7 cellular contexts compared by ENCODE assay signal in genomic region chr17:71975331-71975801, GRCh38.
DNase-seq lines count a peak whose midpoint lies in the region; ATAC-seq, FAIRE-seq and TF ChIP-seq lines count a peak whose summit lies in the region.

No MANE protein-coding gene starts in this region.

- H3K23ac ChIP-seq in H1 (ENCODE audit: insufficient read length) (no peak overlapping the region), mesendoderm (ENCODE audit: low read length) (no peak overlapping the region)

- H4K8ac ChIP-seq in H1 (ENCODE audit: extremely low read depth, insufficient read depth, low read length) (peak overlapping the region; percentile 9; the same call in 1 of the 2 replicates), mesendoderm (ENCODE audit: low read depth, low read length) (no peak overlapping the region)

- H3K79me1 ChIP-seq in H1 (ENCODE audit: low read depth, low read length), result no peaks in the 10 kb centered on the region
- no peaks in the 10 kb centered on the region for H3K79me1 ChIP-seq in mesendoderm (ENCODE audit: low read length)

- CTCF ChIA-PET in H1 (lab: Charles Lee; ENCODE audit: partially characterized antibody), result interaction anchor here (1.1 kb wide), 1 partner anchor 144 kb away, joined by 3 read pairs; no protein-coding TSS in a partner anchor

- no peak overlapping the region for H3K4me3 ChIP-seq in MM.1S (ENCODE audit: low read length)
- H3K4me3 ChIP-seq in H1 (ENCODE audit: extremely low read depth in 1 of 4, insufficient read depth in 2 of 4, low read depth in 3 of 4, low read length in 4 of 4), result no peak overlapping the region
- H3K4me3 ChIP-seq in mesendoderm (ENCODE audit: low read length), result no peak overlapping the region
- peak overlapping the region; percentile 38 for H3K4me3 ChIP-seq in urinary bladder (ENCODE audit: low read depth, low read length)
- H3K4me3 ChIP-seq in WERI-Rb-1 (ENCODE audit: low read depth, low read length), result no peak overlapping the region

- no peak overlapping the region for H2BK15ac ChIP-seq in H1 (ENCODE audit: low read length)
- no peak overlapping the region for H2BK15ac ChIP-seq in mesendoderm (replicated peaks; ENCODE audit: low read depth)

- no peaks in the 10 kb centered on the region for H3K9me2 ChIP-seq in MM.1S (replicated peaks; ENCODE audit: insufficient read depth, low read length)

- H4K5ac ChIP-seq in H1 (ENCODE audit: insufficient read length, low read depth, low read length) (no peak overlapping the region), mesendoderm (ENCODE audit: low read length) (no peak overlapping the region)

- no peak for TF ChIP-seq EP300 in H1 (IDR thresholded peaks at IDR 0.05; ENCODE audit: borderline replicate concordance in 1 of 2, low read depth in 2 of 2, low read length in 2 of 2)

- H3K9ac ChIP-seq in MM.1S (ENCODE audit: low read length) (no peak overlapping the region), H1 (replicated peaks in 1 of 4; ENCODE audit: extremely low read depth in 1 of 4, low read depth in 3 of 4, low read length in 3 of 4) (no peak overlapping the region), mesendoderm (ENCODE audit: low read length) (no peak overlapping the region)

- H3K36me3 ChIP-seq in MM.1S (replicated peaks; ENCODE audit: insufficient read depth, low read length) (no peaks in the 10 kb centered on the region), H1 (ENCODE audit: control insufficient read depth in 2 of 4, insufficient read depth in 4 of 4, low read length in 3 of 4) (no peaks in the 10 kb centered on the region), mesendoderm (ENCODE audit: control insufficient read depth, insufficient read depth, low read length) (no peaks in the 10 kb centered on the region), urinary bladder (ENCODE audit: insufficient read depth) (no peaks in the 10 kb centered on the region), WERI-Rb-1 (no peaks in the 10 kb centered on the region)

- TF ChIP-seq RAD21 in H1 (IDR thresholded peaks at IDR 0.05 in 1 of 2, conservative IDR thresholded peaks at IDR 0.05 in 1 of 2; ENCODE audit: low read depth in 2 of 2, low read length in 2 of 2), result no peak

- no peak overlapping the region for H2BK5ac ChIP-seq in H1 (ENCODE audit: low read depth, low read length)
- no peak overlapping the region for H2BK5ac ChIP-seq in mesendoderm (ENCODE audit: low read length)

- H2BK12ac ChIP-seq in H1 (ENCODE audit: low read depth, low read length), result no peak overlapping the region

- H3K4ac ChIP-seq in H1 (replicated peaks; ENCODE audit: insufficient read length, low read depth, low read length) (no peak overlapping the region), mesendoderm (ENCODE audit: low read depth, low read length) (no peak overlapping the region)

- WGBS in H1 (ENCODE audit: extremely low coverage in 1 of 2, insufficient coverage in 1 of 2, insufficient read length in 1 of 2, insufficient replicate concordance in 2 of 2, low coverage in 1 of 2, low lambda C conversion rate in 2 of 2, missing lambda C conversion rate in 1 of 2), 2 experiments, result 91% methylated on average over 11 of the region's 13 CpGs; no CpG with 5 or more reads in 1 of the 2 experiments
- no CpG with 5 or more reads among the region's 13 CpGs for WGBS in mesendoderm (ENCODE audit: extremely low coverage, insufficient coverage, low lambda C conversion rate)
- WGBS in urinary bladder, result 4% methylated on average over 13 of the region's 13 CpGs

- no peak overlapping the region for H2BK20ac ChIP-seq in H1 (ENCODE audit: low read length)

- no peak for TF ChIP-seq POLR2A in H1 (IDR thresholded peaks at IDR 0.05; ENCODE audit: control extremely low read depth in 1 of 2, low read depth in 2 of 2, low read length in 2 of 2)

- FAIRE-seq in H1 (lab: Jason Lieb, UNC), result no peak

- H3K9me3 ChIP-seq in MM.1S (replicated peaks; ENCODE audit: insufficient read depth, low read length) (no peaks in the 10 kb centered on the region), H1 (ENCODE audit: insufficient read depth in 2 of 2, low read depth in 1 of 2, low read length in 1 of 2) (no peaks in the 10 kb centered on the region), WERI-Rb-1 (ENCODE audit: severe bottlenecking) (peaks cover 6% of the 10 kb centered on the region)

- H3K23me2 ChIP-seq in H1 (ENCODE audit: low read depth, low read length), result no peaks in the 10 kb centered on the region

- no peaks in the 10 kb centered on the region for H4K20me1 ChIP-seq in MM.1S (ENCODE audit: insufficient read depth, low read length)
- no peaks in the 10 kb centered on the region for H4K20me1 ChIP-seq in H1 (replicated peaks in 1 of 2; ENCODE audit: control insufficient read depth in 1 of 2, insufficient read depth in 2 of 2, low read length in 2 of 2)

- H3K4me2 ChIP-seq in MM.1S (ENCODE audit: low read depth, low read length) (no peak overlapping the region), H1 (ENCODE audit: insufficient read depth in 1 of 2, low read depth in 2 of 2, low read length in 2 of 2) (no peak overlapping the region), mesendoderm (ENCODE audit: low read length) (no peak overlapping the region)

- H3K14ac ChIP-seq in H1 (ENCODE audit: insufficient read length), result no peak overlapping the region

- H3K18ac ChIP-seq in H1 (ENCODE audit: extremely low read depth, low read length) (no peak overlapping the region), mesendoderm (ENCODE audit: low read length) (no peak overlapping the region)

- DNase-seq in MM.1S (no peak), H1 (ENCODE audit: low read depth in 1 of 2, low spot score in 2 of 2) (no peak), mesendoderm (peak; percentile 15), NCI-H345 (lab: John Stamatoyannopoulos, UW) (no peak), WERI-Rb-1 (no peak)

- H2AFZ ChIP-seq in MM.1S (ENCODE audit: low read length) (peak overlapping the region; percentile 38; the same call in 1 of the 2 replicates), H1 (ENCODE audit: low read length) (peak overlapping the region; percentile 91)

- H4K91ac ChIP-seq in H1 (replicated peaks; ENCODE audit: insufficient read length, low read length), result no peak overlapping the region

- TF ChIP-seq CTCF in MM.1S (IDR thresholded peaks at IDR 0.05; ENCODE audit: low read length) (no peak), H1 (IDR thresholded peaks at IDR 0.05; ENCODE audit: control extremely low read depth in 1 of 3, insufficient read depth in 1 of 3, low read depth in 1 of 3, low read length in 3 of 3) (no peak), WERI-Rb-1 (IDR thresholded peaks at IDR 0.05; ENCODE audit: low read depth, low read length) (no peak)

- H3K56ac ChIP-seq in H1 (replicated peaks; ENCODE audit: insufficient read length, low read depth, low read length) (no peak overlapping the region), mesendoderm (ENCODE audit: low read length) (no peak overlapping the region)

- H2AK5ac ChIP-seq in H1 (ENCODE audit: low read depth, low read length) (no peak overlapping the region), mesendoderm (ENCODE audit: low read length) (no peak overlapping the region)

- H3K27me3 ChIP-seq in MM.1S (replicated peaks; ENCODE audit: insufficient read depth, low read length) (no peaks in the 10 kb centered on the region), H1 (replicated peaks in 1 of 4; ENCODE audit: control insufficient read depth in 3 of 4, extremely low read depth in 1 of 4, insufficient read depth in 3 of 4, low read length in 3 of 4) (no peaks in the 10 kb centered on the region), mesendoderm (ENCODE audit: insufficient read depth, low read length, poor library complexity) (no peaks in the 10 kb centered on the region), WERI-Rb-1 (ENCODE audit: insufficient read depth, low read depth, severe bottlenecking) (no peaks in the 10 kb centered on the region)

- no peak overlapping the region for H3K27ac ChIP-seq in MM.1S (ENCODE audit: low read length)
- no peak overlapping the region for H3K27ac ChIP-seq in H1 (ENCODE audit: low read depth, low read length)
- no peak overlapping the region for H3K27ac ChIP-seq in mesendoderm (ENCODE audit: low read depth, low read length)
- H3K27ac ChIP-seq in urinary bladder (ENCODE audit: low read depth), result peak overlapping the region; percentile 30
- no peak overlapping the region for H3K27ac ChIP-seq in WERI-Rb-1

- H3K79me2 ChIP-seq in MM.1S (ENCODE audit: low read length) (no peaks in the 10 kb centered on the region), H1 (ENCODE audit: control insufficient read depth in 1 of 2, insufficient read depth in 2 of 2, low read length in 2 of 2) (no peaks in the 10 kb centered on the region), mesendoderm (ENCODE audit: control insufficient read depth, insufficient read depth, low read length) (no peaks in the 10 kb centered on the region)

- POLR2A ChIA-PET in H1 (lab: Charles Lee; ENCODE audit: partially characterized antibody), result interaction anchor here (0.6 kb wide), 1 partner anchor 100 kb away, joined by 3 read pairs; no protein-coding TSS in a partner anchor

- ATAC-seq in HG03159 (IDR thresholded peaks at IDR 0.05; ENCODE audit: unreplicated experiment), result no peak

- H3K4me1 ChIP-seq in MM.1S (ENCODE audit: low read length), result no peaks in the 10 kb centered on the region
- no peaks in the 10 kb centered on the region; a peak in 1 of 7 replicates for H3K4me1 ChIP-seq in H1 (replicated peaks in 1 of 4; ENCODE audit: control insufficient read depth in 3 of 4, insufficient read depth in 4 of 4, low read length in 3 of 4)
- H3K4me1 ChIP-seq in mesendoderm (ENCODE audit: control insufficient read depth, low read depth, low read length), result no peaks in the 10 kb centered on the region
- H3K4me1 ChIP-seq in urinary bladder (ENCODE audit: insufficient read depth), result no peaks in the 10 kb centered on the region

- H2BK120ac ChIP-seq in H1 (replicated peaks; ENCODE audit: low read depth, low read length) (no peak overlapping the region), mesendoderm (ENCODE audit: low read depth, low read length) (no peak overlapping the region)

- H3F3A ChIP-seq in MM.1S (ENCODE audit: insufficient read depth, low read length), result no peaks in the 10 kb centered on the region

TF ChIP-seq in H1, 55 proteins besides CTCF, POLR2A, EP300 and RAD21:
- TF ChIP-seq SP1 (IDR thresholded peaks at IDR 0.05; ENCODE audit: low read depth, low read length) (no peak), CHD1 (IDR thresholded peaks at IDR 0.05; ENCODE audit: low read depth, low read length) (no peak), TAF1 (IDR thresholded peaks at IDR 0.05; ENCODE audit: low read depth, low read length) (no peak), MAFK (IDR thresholded peaks at IDR 0.05; ENCODE audit: low read depth, low read length) (no peak), FOSL1 (IDR thresholded peaks at IDR 0.05; ENCODE audit: insufficient read depth, low read depth, low read length) (no peak), BRCA1 (IDR thresholded peaks at IDR 0.05; ENCODE audit: low read depth, low read length) (no peak), RFX5 (IDR thresholded peaks at IDR 0.05; ENCODE audit: borderline replicate concordance, low read depth, low read length) (no peak), ATF3 (IDR thresholded peaks at IDR 0.05; ENCODE audit: insufficient read depth, low read depth, low read length) (no peak), SIX5 (IDR thresholded peaks at IDR 0.05; ENCODE audit: low read depth, low read length) (no peak)
